Comparison of ENCODE assay signal across 8 cellular contexts in the genomic region with DNA sequence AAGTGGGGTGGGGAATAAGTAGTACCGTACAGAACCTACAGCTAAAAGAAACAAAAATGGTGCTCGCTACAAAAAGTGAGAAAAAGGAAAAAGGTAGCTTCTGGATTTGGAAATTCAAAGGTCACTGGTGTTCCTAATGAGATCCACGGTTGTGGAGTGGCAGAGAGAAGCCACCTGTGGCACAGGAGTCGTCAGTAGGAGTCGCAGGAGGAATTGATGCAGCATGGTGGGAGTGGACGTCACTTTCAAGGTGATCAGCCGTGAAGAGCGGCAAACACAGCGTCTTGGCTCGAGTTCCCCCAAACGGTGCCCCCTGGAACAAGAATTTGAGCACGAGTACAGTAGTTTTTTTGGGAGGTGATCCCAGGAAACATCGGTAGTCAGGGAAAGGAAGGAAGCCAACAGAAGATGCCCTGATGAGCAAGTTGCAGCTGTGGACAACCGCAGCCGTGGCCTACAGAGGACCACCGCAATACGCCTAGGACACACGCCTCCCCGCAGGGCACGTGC. TPM values are rescaled to one million over a fixed set of nuclear protein-coding genes. Genes with fewer than 3 reads are reported as not detected.
DNase-seq lines count a peak whose midpoint lies in the region; ATAC-seq, FAIRE-seq and TF ChIP-seq lines count a peak whose summit lies in the region.

No MANE protein-coding gene starts in this region.

- H3K9me3 ChIP-seq in Panc1 (ENCODE audit: control insufficient read depth, insufficient read depth, low read depth, low read length), result no peaks in the 10 kb centered on the region

- intact Hi-C loops in Panc1 (cut with micrococcal nuclease; ENCODE audit: unreplicated experiment), result loop anchor here (5.0 kb wide), 1 partner anchor 102 kb away; a partner anchor contains a TSS

- no peaks in the 10 kb centered on the region for H3K9me3 Mint-ChIP-seq in naive thymus-derived CD8-positive, alpha-beta T cell

- CTCF ChIA-PET in Panc1 (lab: Charles Lee), result interaction anchor here (0.6 to 0.7 kb wide), 2 partner anchors 47 to 127 kb away, joined by 3 to 4 read pairs; a partner anchor contains a TSS

- no TSS peak for BruUV-seq in Panc1 (replicated peaks; lab: Mats Ljungman, UMichigan)

- no peak for TF ChIP-seq CTCF in Panc1 (IDR thresholded peaks at IDR 0.05)
- TF ChIP-seq CTCF in bronchial epithelial cell (IDR thresholded peaks at IDR 0.05; ENCODE audit: insufficient read depth, low read length, severe bottlenecking), result peak; percentile 32

- POLR2A ChIA-PET in Panc1 (lab: Charles Lee), result interaction anchor here (0.6 kb wide), 2 partner anchors 41 to 377 kb away, joined by 3 to 4 read pairs; no protein-coding TSS in a partner anchor
- POLR2A ChIA-PET in naive thymus-derived CD8-positive, alpha-beta T cell (lab: Charles Lee), result interaction anchor here (0.6 to 2.2 kb wide), 3 partner anchors 11 to 103 kb away, joined by 4 to 6 read pairs (median 4); a partner anchor contains a TSS

- peak overlapping the region; percentile 87 to 94 (median 92) for H3K27ac Mint-ChIP-seq in naive thymus-derived CD8-positive, alpha-beta T cell

- H3K27me3 ChIP-seq in Panc1 (ENCODE audit: control insufficient read depth, insufficient read depth, low read length), result no peaks in the 10 kb centered on the region
- no peaks in the 10 kb centered on the region for H3K27me3 ChIP-seq in bronchial epithelial cell (ENCODE audit: control insufficient read depth, insufficient read depth, low read length)

- H3K4me3 ChIP-seq in Panc1 (ENCODE audit: low read depth in 2 of 2, low read length in 2 of 2), result peak overlapping the region; percentile 77 to 94
- peak overlapping the region; percentile 78 for H3K4me3 ChIP-seq in bronchial epithelial cell (ENCODE audit: low read depth, low read length)

- H3K36me3 ChIP-seq in Panc1 (ENCODE audit: control insufficient read depth, insufficient read depth, low read length), result no peaks in the 10 kb centered on the region; the same call in 1 of the 2 replicates
- peaks cover 2% of the 10 kb centered on the region for H3K36me3 ChIP-seq in bronchial epithelial cell (ENCODE audit: control insufficient read depth, insufficient read depth, low read length)

- ATAC-seq in Panc1 (no peak), GM21381 (IDR thresholded peaks at IDR 0.05; ENCODE audit: unreplicated experiment) (no peak), HG02981 (IDR thresholded peaks at IDR 0.05; ENCODE audit: unreplicated experiment) (no peak)
- peak; percentile 17 to 24 for ATAC-seq in naive thymus-derived CD8-positive, alpha-beta T cell

- peaks cover 0 to 1% (median 0%) of the 10 kb centered on the region in 5 donors for H3K27me3 Mint-ChIP-seq in naive thymus-derived CD8-positive, alpha-beta T cell

- H3K4me1 ChIP-seq in Panc1 (ENCODE audit: control insufficient read depth, insufficient read depth, low read length), result peaks cover 16% of the 10 kb centered on the region

- no peaks in the 10 kb centered on the region for H3K36me3 Mint-ChIP-seq in naive thymus-derived CD8-positive, alpha-beta T cell

- in situ Hi-C loops in Panc1 (cut with HindIII; ENCODE audit: low pct_unique_long_range_greater_than_20kb, low sequenced_read_pairs), result no loop called here

- H3K27ac ChIP-seq in Panc1 (ENCODE audit: low read length), result no peak overlapping the region

- peak; percentile 23 for DNase-seq in GM18507 (ENCODE audit: extremely low spot score, insufficient read length, low read depth)
- no peak for DNase-seq in Panc1 (ENCODE audit: low read depth, low spot score)
- DNase-seq in bronchial epithelial cell (ENCODE audit: low read depth), result no peak
- peak in 2 of 10 donors; percentile 6 to 18 for DNase-seq in naive thymus-derived CD8-positive, alpha-beta T cell
- no peak for DNase-seq in RKO (ENCODE audit: low spot score)
- no peak for DNase-seq in NCI-H226

- FAIRE-seq in GM18507 (lab: Jason Lieb, UNC), result peak; percentile 61
- no peak for FAIRE-seq in bronchial epithelial cell (lab: Jason Lieb, UNC)

- H3K4me1 Mint-ChIP-seq in naive thymus-derived CD8-positive, alpha-beta T cell, result peaks cover 18 to 33% (median 23%) of the 10 kb centered on the region in 4 donors

- H3K4me3 Mint-ChIP-seq in naive thymus-derived CD8-positive, alpha-beta T cell, result peak overlapping the region; percentile 88 to 99 (median 98)

RNA-seq across cellular contexts. Expression of a gene that starts 1.4 kb away (rescaled TPM):
- total RNA-seq in Panc1 (2021; ENCODE audit: unreplicated experiment), result 81.5 TPM
- 40.3 TPM for polyA plus RNA-seq in Panc1 (2012; ENCODE audit: insufficient read length)
- 23.2 and 26.6 TPM in 2 replicates for total RNA-seq in bronchial epithelial cell
- total RNA-seq in naive thymus-derived CD8-positive, alpha-beta T cell, result 10 to 100 TPM; 15.8 to 18.9 TPM
- polyA plus RNA-seq in naive thymus-derived CD8-positive, alpha-beta T cell, result 1 to 10 TPM; 1.7 to 3.3 (median 3.3) TPM

RNA-seq across cellular contexts. Expression of a gene that starts 47.1 kb away (rescaled TPM):
- 20.9 TPM for total RNA-seq in Panc1 (2021; ENCODE audit: unreplicated experiment)
- 3.9 TPM for polyA plus RNA-seq in Panc1 (2012; ENCODE audit: insufficient read length)
- total RNA-seq in bronchial epithelial cell, result 6.1 and 13.4 TPM in 2 replicates
- 10 to 100 TPM; 32.4 to 37.5 TPM for total RNA-seq in naive thymus-derived CD8-positive, alpha-beta T cell
- polyA plus RNA-seq in naive thymus-derived CD8-positive, alpha-beta T cell, result 1 to 10 TPM in 2 of 3 donors, under 1 TPM in 1; 0.68 to 3.6 (median 3.6) TPM

Comparison
In these comparisons a context has a peak if more than half of its experiments do, and no peak if none do; other contexts are left out.
1. ATAC-seq: peak in naive thymus-derived CD8-positive, alpha-beta T cell (2 of 2); none in Panc1 (single experiment), GM21381 (single experiment) and HG02981 (single experiment).